ENCODE assay signal across 10 cellular contexts in the genomic region with DNA sequence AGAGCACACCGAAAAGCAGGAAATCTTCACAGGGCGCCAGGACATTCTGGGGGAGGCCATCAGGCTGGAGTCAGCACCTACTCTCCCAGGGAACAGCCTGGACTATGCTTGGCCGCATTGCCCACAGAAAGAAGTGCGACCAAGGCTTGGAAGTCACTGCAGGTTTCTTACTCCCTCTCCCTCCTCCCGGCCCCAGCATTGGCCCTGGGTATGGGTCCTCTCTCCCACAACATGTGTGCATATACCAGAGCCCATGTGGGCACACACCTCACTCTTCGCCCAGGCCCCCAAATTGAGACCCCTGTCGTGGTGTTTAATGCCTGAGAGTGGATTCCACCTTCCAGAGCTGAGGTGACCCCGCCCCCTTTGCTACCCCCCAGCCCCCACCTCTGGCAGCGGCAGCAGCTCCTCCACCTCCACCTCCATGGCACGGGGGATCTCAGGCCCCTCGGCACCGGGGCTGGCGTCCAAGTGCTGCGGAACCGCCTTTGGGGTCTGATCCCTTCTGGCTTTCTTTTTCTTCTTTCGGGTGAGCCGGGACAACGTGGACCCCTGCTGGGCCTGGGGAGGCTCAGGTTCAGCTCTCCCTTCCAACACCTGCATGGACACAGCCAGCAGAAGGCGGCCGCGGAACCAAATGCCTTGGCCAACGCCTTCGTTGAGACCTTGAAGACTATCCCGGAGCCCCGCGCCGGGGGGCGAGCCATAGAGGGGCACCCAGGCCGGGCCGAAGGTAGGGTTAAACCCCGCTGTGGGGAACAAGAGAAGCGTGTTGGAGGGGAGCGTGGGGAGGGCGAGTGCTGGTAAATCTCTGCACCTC. TPM values are rescaled to one million over a fixed set of nuclear protein-coding genes. Genes with fewer than 3 reads are reported as not detected.
A peak's percentile ranks its signal among the peaks of the same experiment; 100 is the strongest.
DNase-seq lines count a peak whose midpoint lies in the region; ATAC-seq, FAIRE-seq and TF ChIP-seq lines count a peak whose summit lies in the region.
"Had no signal": no experiment of that assay in that cellular context is flagged by ENCODE, and none has a peak within 500 bp of the region (broad histone marks: within the 10 kb centered on the region; RNA-seq: fewer than 3 reads in every experiment).

No MANE protein-coding gene starts in this region.

- H3K27ac ChIP-seq in ascending aorta (no peak overlapping the region), keratinocyte (ENCODE audit: control insufficient read depth, insufficient read depth, low read length) (no peak overlapping the region), skeletal muscle tissue (ENCODE audit: low read depth, low read length) (no peak overlapping the region)
- H3K27ac ChIP-seq: body of pancreas had no signal

- intact Hi-C loops in ascending aorta (cut with DNase I), result loop anchor here (5.0 kb wide), 2 partner anchors 62 to 97 kb away; a partner anchor contains a TSS

- no peaks in the 10 kb centered on the region for H4K20me1 ChIP-seq in keratinocyte (ENCODE audit: control insufficient read depth, extremely low read depth, insufficient read depth, low read length)

- dilution Hi-C loops in keratinocyte (cut with MboI; ENCODE audit: extremely low pct_ligation_motif_present, low sequenced_read_pairs), result no loop called here

- no peak for DNase-seq in ascending aorta (ENCODE audit: low spot score in 2 of 2)
- no peak for DNase-seq in keratinocyte (ENCODE audit: low read depth, low spot score)
- no peak for DNase-seq in SHP77 treated with DMSO at 0.1 percent for 48 hours (lab: John Stamatoyannopoulos, UW)
- DNase-seq: MV-4-11 had no signal

- H3K9ac ChIP-seq in ES-I3 (ENCODE audit: low read depth, low read length), result peak overlapping the region; percentile 48
- H3K9ac ChIP-seq in keratinocyte (ENCODE audit: control insufficient read depth, extremely low read depth, insufficient read depth, low read length), result no peak overlapping the region
- peak overlapping the region in 1 of 3 donors; percentile 57 for H3K9ac ChIP-seq in skeletal muscle tissue (ENCODE audit: low read depth in 1 of 3, low read length in 3 of 3)

- ATAC-seq in HG03442 (IDR thresholded peaks at IDR 0.05; ENCODE audit: unreplicated experiment), result no peak
- no peak for ATAC-seq in GM19452 (IDR thresholded peaks at IDR 0.05; ENCODE audit: unreplicated experiment)
- ATAC-seq in HG03095 (IDR thresholded peaks at IDR 0.05; ENCODE audit: unreplicated experiment), result no peak

- H3K9me1 ChIP-seq in keratinocyte (ENCODE audit: control insufficient read depth, extremely low read depth, insufficient read depth, low read length), result no peaks in the 10 kb centered on the region

- H3K27me3 ChIP-seq in ascending aorta (no peaks in the 10 kb centered on the region), keratinocyte (ENCODE audit: control insufficient read depth, extremely low read depth, insufficient read depth, low read length) (peaks cover 49% of the 10 kb centered on the region), skeletal muscle tissue (ENCODE audit: control insufficient read depth in 3 of 3, insufficient read depth in 3 of 3, low read length in 3 of 3) (peaks cover 9 to 17% (median 15%) of the 10 kb centered on the region in 3 donors)
- H3K27me3 ChIP-seq: body of pancreas had no signal

- no peak for FAIRE-seq in keratinocyte (lab: Jason Lieb, UNC)

- H3K4me3 ChIP-seq in ascending aorta (peak overlapping the region; percentile 66 to 71), keratinocyte (ENCODE audit: control insufficient read depth in 2 of 3, extremely low read depth in 1 of 3, insufficient read depth in 2 of 3, low read depth in 1 of 3, low read length in 3 of 3) (no peak overlapping the region), skeletal muscle tissue (ENCODE audit: low read length in 3 of 3) (peak overlapping the region; percentile 67 to 73 (median 70))

- TF ChIP-seq CTCF in ascending aorta (IDR thresholded peaks at IDR 0.05) (no peak), keratinocyte (optimal IDR thresholded peaks at IDR 0.05 in 1 of 3, IDR thresholded peaks at IDR 0.05 in 1 of 3, conservative IDR thresholded peaks at IDR 0.05 in 1 of 3; ENCODE audit: extremely low read depth in 1 of 3, insufficient read depth in 2 of 3, low read length in 3 of 3) (no peak)

- no peaks in the 10 kb centered on the region for H3K4me1 ChIP-seq in ES-I3 (ENCODE audit: insufficient read depth, low read length)
- H3K4me1 ChIP-seq in ascending aorta, result peaks cover 10 to 14% of the 10 kb centered on the region in 2 donors
- peaks cover 15% of the 10 kb centered on the region for H3K4me1 ChIP-seq in keratinocyte (ENCODE audit: control insufficient read depth, extremely low read depth, insufficient read depth, low read length)
- H3K4me1 ChIP-seq in skeletal muscle tissue (ENCODE audit: control insufficient read depth in 3 of 3, insufficient read depth in 3 of 3, low read length in 3 of 3), result peaks cover 9 to 19% (median 15%) of the 10 kb centered on the region in 3 donors

- H3K4me2 ChIP-seq in keratinocyte (ENCODE audit: control insufficient read depth, extremely low read depth, insufficient read depth, low read depth, low read length), result peak overlapping the region; percentile 87

- H3K9me3 ChIP-seq in ES-I3 (ENCODE audit: control insufficient read depth, insufficient read depth, low read length), result no peaks in the 10 kb centered on the region
- H3K9me3 ChIP-seq in ascending aorta, result no peaks in the 10 kb centered on the region
- H3K9me3 ChIP-seq in keratinocyte (ENCODE audit: control insufficient read depth, low read depth, low read length), result no peaks in the 10 kb centered on the region
- no peaks in the 10 kb centered on the region for H3K9me3 ChIP-seq in skeletal muscle tissue (ENCODE audit: control insufficient read depth in 3 of 3, low read length in 3 of 3)
- H3K9me3 ChIP-seq: body of pancreas had no signal

- H3K79me2 ChIP-seq in keratinocyte (ENCODE audit: control insufficient read depth, insufficient read depth, low read length), result no peaks in the 10 kb centered on the region

- H3K36me3 ChIP-seq in ES-I3 (ENCODE audit: insufficient read depth, low read length) (no peaks in the 10 kb centered on the region), ascending aorta (no peaks in the 10 kb centered on the region), keratinocyte (ENCODE audit: control insufficient read depth in 2 of 2, extremely low read depth in 1 of 2, insufficient read depth in 2 of 2, low read length in 2 of 2) (no peaks in the 10 kb centered on the region), skeletal muscle tissue (ENCODE audit: control insufficient read depth in 3 of 3, insufficient read depth in 3 of 3, low read length in 3 of 3) (no peaks in the 10 kb centered on the region)

- H2AFZ ChIP-seq in keratinocyte (ENCODE audit: control insufficient read depth, low read length), result no peak overlapping the region

RNA-seq across cellular contexts. Expression of a gene that starts 15.2 kb away (rescaled TPM):
- total RNA-seq in ascending aorta, result 35.3 TPM
- polyA plus RNA-seq in keratinocyte, result 0.93 to 1.9 TPM (median 1.3 TPM) in 3 replicates
- 1.0 TPM for polyA plus RNA-seq in keratinocyte (2011; ENCODE audit: low read depth)
- polyA plus RNA-seq in keratinocyte (2011; cell fraction: cytosol; rRNA removed), result 0.85 and 2.0 TPM in 2 replicates
- 2.4 and 5.2 TPM in 2 replicates for polyA plus RNA-seq in keratinocyte (2011; cell fraction: nucleus; rRNA removed)
- 2.4 and 2.5 TPM in 2 replicates for polyA plus RNA-seq in keratinocyte (2012; ENCODE audit: low replicate concordance)
- 0.67 to 2.2 TPM in 2 of 3 replicates, not detected in the other for polyA minus RNA-seq in keratinocyte
- not detected for polyA minus RNA-seq in keratinocyte (2011; cell fraction: cytosol; rRNA and poly(A)+ RNA removed)
- 1.4 and 1.5 TPM in 2 replicates for polyA minus RNA-seq in keratinocyte (2011; cell fraction: nucleus; rRNA and poly(A)+ RNA removed)
- total RNA-seq in skeletal muscle tissue, result 1.0 TPM

RNA-seq across cellular contexts. Expression of a gene that starts 58.5 kb away (rescaled TPM):
- 67.7 TPM for total RNA-seq in ascending aorta
- 201 to 259 TPM (median 242 TPM) in 3 replicates for polyA plus RNA-seq in keratinocyte
- polyA plus RNA-seq in keratinocyte (2011; ENCODE audit: low read depth), result 380 TPM
- 195 and 248 TPM in 2 replicates for polyA plus RNA-seq in keratinocyte (2011; cell fraction: cytosol; rRNA removed)
- polyA plus RNA-seq in keratinocyte (2011; cell fraction: nucleus; rRNA removed), result 208 and 217 TPM in 2 replicates
- polyA plus RNA-seq in keratinocyte (2012; ENCODE audit: low replicate concordance), result 207 and 212 TPM in 2 replicates
- 172 to 246 TPM (median 202 TPM) in 3 replicates for polyA minus RNA-seq in keratinocyte
- 117 TPM for polyA minus RNA-seq in keratinocyte (2011; cell fraction: cytosol; rRNA and poly(A)+ RNA removed)
- 60.2 and 66.2 TPM in 2 replicates for polyA minus RNA-seq in keratinocyte (2011; cell fraction: nucleus; rRNA and poly(A)+ RNA removed)
- total RNA-seq in skeletal muscle tissue, result 328 TPM

Comparison
In these comparisons a context has a peak if more than half of its experiments do, and no peak if none do; other contexts are left out.
1. H3K4me3 ChIP-seq: peak in ascending aorta (2 of 2) and skeletal muscle tissue (3 of 3); none in keratinocyte (0 of 3).
2. RNA of a gene that starts 15.2 kb away (total RNA-seq): 35.3 TPM in ascending aorta (single experiment); 1.0 TPM in skeletal muscle tissue (single experiment); every median in the first group is over 10 times any median in the second.